Comparison of ENCODE assay signal across 1 cellular context in genomic region chr3:112894258-112894657, GRCh38.
TF ChIP-seq lines count a peak whose summit lies in the region.

No MANE protein-coding gene starts in this region.

TF ChIP-seq in SK-N-SH, 30 proteins besides CTCF, POLR2A, EP300 and RAD21 (continued from another document):
- TF ChIP-seq REST (IDR thresholded peaks at IDR 0.05; ENCODE audit: low read depth, low read length) (no peak), TAF1 (IDR thresholded peaks at IDR 0.05; ENCODE audit: borderline replicate concordance, low read depth, low read length) (no peak), RFX5 (IDR thresholded peaks at IDR 0.05; ENCODE audit: low read length) (no peak), IRF3 (IDR thresholded peaks at IDR 0.05; ENCODE audit: low read depth, low read length) (no peak), USF1 (IDR thresholded peaks at IDR 0.05; ENCODE audit: borderline replicate concordance, low read depth) (no peak), JUND (IDR thresholded peaks at IDR 0.05) (no peak)
